In genomic region chr20:62711703-62712101, GRCh38 we compare ENCODE assay signal across 1 cellular context.
A peak's percentile ranks its signal among the peaks of the same experiment; 100 is the strongest.
TF ChIP-seq lines count a peak whose summit lies in the region.

No MANE protein-coding gene starts in this region.

TF ChIP-seq in K562, 482 proteins besides CTCF, POLR2A, EP300 and RAD21 (continued from another document and continues in another):
- TF ChIP-seq ZNF232 (CRISPR knock-in tag; IDR thresholded peaks at IDR 0.05) (no peak), KDM1A (IDR thresholded peaks at IDR 0.05) (no peak), OTX1 (CRISPR knock-in tag; IDR thresholded peaks at IDR 0.05) (no peak), SMAD3 (CRISPR knock-in tag; conservative IDR thresholded peaks at IDR 0.05) (no peak), TCFL5 (CRISPR knock-in tag; conservative IDR thresholded peaks at IDR 0.05) (no peak), POU5F1 (IDR thresholded peaks at IDR 0.05; ENCODE audit: borderline replicate concordance, low read depth, low read length, partially characterized antibody) (no peak), KLF6 (CRISPR knock-in tag; IDR thresholded peaks at IDR 0.05; ENCODE audit: borderline replicate concordance) (0 out of 2 replicates have a peak, but pooled peaks have one; percentile 32), ZKSCAN3 (CRISPR knock-in tag; IDR thresholded peaks at IDR 0.05) (no peak), ZNF586 (CRISPR knock-in tag; conservative IDR thresholded peaks at IDR 0.05) (no peak), YY1 (IDR thresholded peaks at IDR 0.05; ENCODE audit: borderline replicate concordance in 1 of 3, control insufficient read depth in 1 of 3, extremely low read depth in 1 of 3, insufficient read depth in 3 of 3, insufficient read length in 1 of 3, insufficient replicate concordance in 2 of 3, low read depth in 1 of 3, low read length in 2 of 3) (peak; percentile 34 to 84 (median 64)), HCFC1 (IDR thresholded peaks at IDR 0.05; ENCODE audit: low read depth, low read length) (no peak), E4F1 (CRISPR knock-in tag; IDR thresholded peaks at IDR 0.05; ENCODE audit: borderline replicate concordance) (no peak), CEBPG (CRISPR knock-in tag; IDR thresholded peaks at IDR 0.05) (no peak), CEBPG (tag; conservative IDR thresholded peaks at IDR 0.05 in 1 of 2, IDR thresholded peaks at IDR 0.05 in 1 of 2) (no peak), CHD2 (IDR thresholded peaks at IDR 0.05; ENCODE audit: low read depth, low read length) (no peak), ZNF511 (CRISPR knock-in tag; IDR thresholded peaks at IDR 0.05) (no peak), ZKSCAN1 (IDR thresholded peaks at IDR 0.05; ENCODE audit: low read depth, low read length) (no peak), GTF3C2 (IDR thresholded peaks at IDR 0.05; ENCODE audit: borderline replicate concordance, extremely low read depth, insufficient read length) (no peak), NFE2L1 (tag; IDR thresholded peaks at IDR 0.05; ENCODE audit: borderline replicate concordance, low read depth) (no peak), SAFB (IDR thresholded peaks at IDR 0.05; ENCODE audit: borderline replicate concordance, low read depth, low read length) (no peak), IRF2 (CRISPR knock-in tag; IDR thresholded peaks at IDR 0.05) (no peak), KAT2B (IDR thresholded peaks at IDR 0.05; ENCODE audit: low read depth, low read length) (no peak), ZNF696 (CRISPR knock-in tag; conservative IDR thresholded peaks at IDR 0.05) (no peak), ZNF77 (CRISPR knock-in tag; IDR thresholded peaks at IDR 0.05) (no peak), ZNF717 (CRISPR knock-in tag; IDR thresholded peaks at IDR 0.05) (no peak), MXD1 (CRISPR knock-in tag; IDR thresholded peaks at IDR 0.05; ENCODE audit: borderline replicate concordance, poor library complexity, severe bottlenecking) (no peak), FOXJ3 (CRISPR knock-in tag; IDR thresholded peaks at IDR 0.05) (no peak), ASH1L (IDR thresholded peaks at IDR 0.05; ENCODE audit: borderline replicate concordance, low read depth, partially characterized antibody) (no peak), GATA2 (CRISPR knock-in tag; IDR thresholded peaks at IDR 0.05) (no peak), ZNF639 (CRISPR knock-in tag; conservative IDR thresholded peaks at IDR 0.05 in 1 of 2, IDR thresholded peaks at IDR 0.05 in 1 of 2) (no peak; a peak in 1 of 4 replicates), STAT6 (CRISPR knock-in tag; IDR thresholded peaks at IDR 0.05) (no peak), CHD7 (IDR thresholded peaks at IDR 0.05; ENCODE audit: low read depth, low read length) (no peak)
